1 cellular context compared by ENCODE assay signal in the genomic region with DNA sequence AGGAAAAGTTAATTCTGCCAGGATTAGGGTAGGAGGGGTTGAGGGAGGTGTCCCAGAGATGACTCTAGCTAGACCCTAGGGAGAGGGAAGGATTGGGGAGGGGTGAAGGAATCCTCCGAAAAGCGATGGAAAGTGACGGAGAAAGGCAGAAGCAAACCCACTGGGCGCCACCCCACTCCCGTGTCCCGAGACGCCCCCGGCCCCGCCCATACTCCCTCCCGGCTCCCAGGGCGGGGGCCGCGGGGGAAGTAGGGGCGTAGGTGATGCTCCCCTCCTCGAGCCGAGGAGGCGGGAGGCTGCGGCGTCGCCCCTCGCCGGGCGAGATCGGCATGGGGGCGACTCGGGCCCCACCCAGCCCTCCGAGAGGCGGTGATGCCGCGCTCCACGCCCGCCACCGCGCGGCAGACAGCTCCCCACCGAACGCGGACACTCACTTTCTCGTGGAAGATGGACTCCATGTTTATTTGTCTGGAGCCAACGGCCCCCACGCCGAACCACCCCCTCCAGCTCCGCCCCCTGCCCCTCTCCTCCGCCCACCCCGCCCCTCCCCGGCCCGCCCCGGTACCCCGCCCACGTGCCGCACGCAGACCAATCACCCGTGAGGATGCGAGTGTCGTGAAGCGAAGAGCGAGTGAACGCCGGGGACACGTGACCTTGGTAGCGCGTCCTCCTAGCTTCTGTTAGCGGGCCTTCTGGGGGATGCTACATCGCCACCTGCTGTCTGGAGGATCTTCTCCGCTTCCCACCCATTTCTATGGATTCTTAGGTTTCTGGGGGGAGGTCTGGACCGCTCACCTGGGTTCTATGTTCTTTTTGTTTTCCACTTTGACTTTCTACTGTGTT.
TF ChIP-seq lines count a peak whose summit lies in the region.

A gene (minus strand): TSS at position 488 of the 843 bp plus-strand sequence. CDS start 30 bp downstream, at position 458.

TF ChIP-seq in K562, 482 proteins besides CTCF, POLR2A, EP300 and RAD21 (continued from another document and continues in another):
- TF ChIP-seq, protein P1, sequence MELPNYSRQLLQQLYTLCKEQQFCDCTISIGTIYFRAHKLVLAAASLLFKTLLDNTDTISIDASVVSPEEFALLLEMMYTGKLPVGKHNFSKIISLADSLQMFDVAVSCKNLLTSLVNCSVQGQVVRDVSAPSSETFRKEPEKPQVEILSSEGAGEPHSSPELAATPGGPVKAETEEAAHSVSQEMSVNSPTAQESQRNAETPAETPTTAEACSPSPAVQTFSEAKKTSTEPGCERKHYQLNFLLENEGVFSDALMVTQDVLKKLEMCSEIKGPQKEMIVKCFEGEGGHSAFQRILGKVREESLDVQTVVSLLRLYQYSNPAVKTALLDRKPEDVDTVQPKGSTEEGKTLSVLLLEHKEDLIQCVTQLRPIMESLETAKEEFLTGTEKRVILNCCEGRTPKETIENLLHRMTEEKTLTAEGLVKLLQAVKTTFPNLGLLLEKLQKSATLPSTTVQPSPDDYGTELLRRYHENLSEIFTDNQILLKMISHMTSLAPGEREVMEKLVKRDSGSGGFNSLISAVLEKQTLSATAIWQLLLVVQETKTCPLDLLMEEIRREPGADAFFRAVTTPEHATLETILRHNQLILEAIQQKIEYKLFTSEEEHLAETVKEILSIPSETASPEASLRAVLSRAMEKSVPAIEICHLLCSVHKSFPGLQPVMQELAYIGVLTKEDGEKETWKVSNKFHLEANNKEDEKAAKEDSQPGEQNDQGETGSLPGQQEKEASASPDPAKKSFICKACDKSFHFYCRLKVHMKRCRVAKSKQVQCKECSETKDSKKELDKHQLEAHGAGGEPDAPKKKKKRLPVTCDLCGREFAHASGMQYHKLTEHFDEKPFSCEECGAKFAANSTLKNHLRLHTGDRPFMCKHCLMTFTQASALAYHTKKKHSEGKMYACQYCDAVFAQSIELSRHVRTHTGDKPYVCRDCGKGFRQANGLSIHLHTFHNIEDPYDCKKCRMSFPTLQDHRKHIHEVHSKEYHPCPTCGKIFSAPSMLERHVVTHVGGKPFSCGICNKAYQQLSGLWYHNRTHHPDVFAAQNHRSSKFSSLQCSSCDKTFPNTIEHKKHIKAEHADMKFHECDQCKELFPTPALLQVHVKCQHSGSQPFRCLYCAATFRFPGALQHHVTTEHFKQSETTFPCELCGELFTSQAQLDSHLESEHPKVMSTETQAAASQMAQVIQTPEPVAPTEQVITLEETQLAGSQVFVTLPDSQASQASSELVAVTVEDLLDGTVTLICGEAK (IDR thresholded peaks at IDR 0.05) = no peak
- TF ChIP-seq, protein P1 (CRISPR knock-in tag; IDR thresholded peaks at IDR 0.05) = no peak
- no peak for TF ChIP-seq NEUROD1 (IDR thresholded peaks at IDR 0.05; ENCODE audit: borderline replicate concordance, low read depth, low read length, partially characterized antibody)
- TF ChIP-seq ZNF79 (CRISPR knock-in tag; IDR thresholded peaks at IDR 0.05; ENCODE audit: low read depth) = no peak
- TF ChIP-seq STAT5A (IDR thresholded peaks at IDR 0.05; ENCODE audit: borderline replicate concordance, low read length) = no peak
- TF ChIP-seq CBFA2T3 (IDR thresholded peaks at IDR 0.05) = no peak
- peak; percentile 83 for TF ChIP-seq TOE1 (IDR thresholded peaks at IDR 0.05; ENCODE audit: borderline replicate concordance)
- TF ChIP-seq TOE1 (CRISPR knock-in tag; IDR thresholded peaks at IDR 0.05; ENCODE audit: borderline replicate concordance, low read depth) = no peak
- no peak for TF ChIP-seq NFE2 (IDR thresholded peaks at IDR 0.05; ENCODE audit: low read depth)
- no peak for TF ChIP-seq TEAD4 (IDR thresholded peaks at IDR 0.05; ENCODE audit: low read length)
- TF ChIP-seq TEAD4 (CRISPR knock-in tag; IDR thresholded peaks at IDR 0.05; ENCODE audit: borderline replicate concordance) = no peak
- TF ChIP-seq CCNT2 (IDR thresholded peaks at IDR 0.05; ENCODE audit: borderline replicate concordance, extremely low read depth, insufficient read length, low read depth, low read length) = peak; percentile 85
- no peak for TF ChIP-seq SIX5 (IDR thresholded peaks at IDR 0.05; ENCODE audit: borderline replicate concordance in 1 of 2, insufficient read depth in 1 of 2, low read depth in 1 of 2, low read length in 2 of 2)
- no peak for TF ChIP-seq CAMTA2 (CRISPR knock-in tag; conservative IDR thresholded peaks at IDR 0.05)
- TF ChIP-seq TAF1 (IDR thresholded peaks at IDR 0.05; ENCODE audit: control insufficient read depth, extremely low read depth, insufficient read depth, low read length, severe bottlenecking) = no peak
- peak; percentile 52 for TF ChIP-seq L3MBTL2 (IDR thresholded peaks at IDR 0.05)
- no peak for TF ChIP-seq ZNF586 (CRISPR knock-in tag; conservative IDR thresholded peaks at IDR 0.05)
- no peak for TF ChIP-seq SNRNP70 (optimal IDR thresholded peaks at IDR 0.05; ENCODE audit: low read depth, low read length)
- TF ChIP-seq ETV1 (tag; conservative IDR thresholded peaks at IDR 0.05; ENCODE audit: low read depth) = no peak
- TF ChIP-seq RBBP5 (IDR thresholded peaks at IDR 0.05; ENCODE audit: borderline replicate concordance, insufficient read depth, low read length, poor library complexity, severe bottlenecking) = peak; percentile 75
- no peak for TF ChIP-seq ZFPM2 (CRISPR knock-in tag; IDR thresholded peaks at IDR 0.05)
- no peak for TF ChIP-seq HDAC6 (IDR thresholded peaks at IDR 0.05; ENCODE audit: low read depth, low read length)
- no peak for TF ChIP-seq ZNF253 (CRISPR knock-in tag; conservative IDR thresholded peaks at IDR 0.05)
- no peak for TF ChIP-seq ZNF274 (IDR thresholded peaks at IDR 0.05; ENCODE audit: borderline replicate concordance, low read depth, low read length)
- TF ChIP-seq BACH1 (tag; IDR thresholded peaks at IDR 0.05) = no peak
- no peak for TF ChIP-seq BDP1 (IDR thresholded peaks at IDR 0.05; ENCODE audit: insufficient read depth, insufficient read length)
- TF ChIP-seq, protein P2, sequence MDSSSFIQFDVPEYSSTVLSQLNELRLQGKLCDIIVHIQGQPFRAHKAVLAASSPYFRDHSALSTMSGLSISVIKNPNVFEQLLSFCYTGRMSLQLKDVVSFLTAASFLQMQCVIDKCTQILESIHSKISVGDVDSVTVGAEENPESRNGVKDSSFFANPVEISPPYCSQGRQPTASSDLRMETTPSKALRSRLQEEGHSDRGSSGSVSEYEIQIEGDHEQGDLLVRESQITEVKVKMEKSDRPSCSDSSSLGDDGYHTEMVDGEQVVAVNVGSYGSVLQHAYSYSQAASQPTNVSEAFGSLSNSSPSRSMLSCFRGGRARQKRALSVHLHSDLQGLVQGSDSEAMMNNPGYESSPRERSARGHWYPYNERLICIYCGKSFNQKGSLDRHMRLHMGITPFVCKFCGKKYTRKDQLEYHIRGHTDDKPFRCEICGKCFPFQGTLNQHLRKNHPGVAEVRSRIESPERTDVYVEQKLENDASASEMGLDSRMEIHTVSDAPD (CRISPR knock-in tag; IDR thresholded peaks at IDR 0.05) = no peak
- TF ChIP-seq TAL1 (IDR thresholded peaks at IDR 0.05) = no peak
- TF ChIP-seq TEAD1 (CRISPR knock-in tag; IDR thresholded peaks at IDR 0.05) = no peak
- TF ChIP-seq SMARCA4 (IDR thresholded peaks at IDR 0.05) = no peak
- no peak for TF ChIP-seq ZSCAN32 (CRISPR knock-in tag; IDR thresholded peaks at IDR 0.05)
- TF ChIP-seq, protein P3, sequence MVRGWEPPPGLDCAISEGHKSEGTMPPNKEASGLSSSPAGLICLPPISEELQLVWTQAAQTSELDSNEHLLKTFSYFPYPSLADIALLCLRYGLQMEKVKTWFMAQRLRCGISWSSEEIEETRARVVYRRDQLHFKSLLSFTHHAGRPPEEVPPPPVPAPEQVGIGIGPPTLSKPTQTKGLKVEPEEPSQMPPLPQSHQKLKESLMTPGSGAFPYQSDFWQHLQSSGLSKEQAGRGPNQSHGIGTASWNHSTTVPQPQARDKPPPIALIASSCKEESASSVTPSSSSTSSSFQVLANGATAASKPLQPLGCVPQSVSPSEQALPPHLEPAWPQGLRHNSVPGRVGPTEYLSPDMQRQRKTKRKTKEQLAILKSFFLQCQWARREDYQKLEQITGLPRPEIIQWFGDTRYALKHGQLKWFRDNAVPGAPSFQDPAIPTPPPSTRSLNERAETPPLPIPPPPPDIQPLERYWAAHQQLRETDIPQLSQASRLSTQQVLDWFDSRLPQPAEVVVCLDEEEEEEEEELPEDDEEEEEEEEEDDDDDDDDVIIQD (CRISPR knock-in tag; IDR thresholded peaks at IDR 0.05) = no peak
- TF ChIP-seq ZNF146 (CRISPR knock-in tag; IDR thresholded peaks at IDR 0.05; ENCODE audit: unreplicated experiment) = no peak
- TF ChIP-seq, protein P4, sequence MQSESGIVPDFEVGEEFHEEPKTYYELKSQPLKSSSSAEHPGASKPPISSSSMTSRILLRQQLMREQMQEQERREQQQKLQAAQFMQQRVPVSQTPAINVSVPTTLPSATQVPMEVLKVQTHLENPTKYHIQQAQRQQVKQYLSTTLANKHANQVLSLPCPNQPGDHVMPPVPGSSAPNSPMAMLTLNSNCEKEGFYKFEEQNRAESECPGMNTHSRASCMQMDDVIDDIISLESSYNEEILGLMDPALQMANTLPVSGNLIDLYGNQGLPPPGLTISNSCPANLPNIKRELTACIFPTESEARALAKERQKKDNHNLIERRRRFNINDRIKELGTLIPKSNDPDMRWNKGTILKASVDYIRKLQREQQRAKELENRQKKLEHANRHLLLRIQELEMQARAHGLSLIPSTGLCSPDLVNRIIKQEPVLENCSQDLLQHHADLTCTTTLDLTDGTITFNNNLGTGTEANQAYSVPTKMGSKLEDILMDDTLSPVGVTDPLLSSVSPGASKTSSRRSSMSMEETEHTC (IDR thresholded peaks at IDR 0.05) = no peak; the same call in 1 of the 2 replicates
- TF ChIP-seq PHF21A (IDR thresholded peaks at IDR 0.05; ENCODE audit: borderline replicate concordance, low read depth) = no peak
- no peak for TF ChIP-seq CHCHD3 (CRISPR knock-in tag; IDR thresholded peaks at IDR 0.05)
- no peak for TF ChIP-seq C11orf30 (IDR thresholded peaks at IDR 0.05; ENCODE audit: low read depth)
- no peak for TF ChIP-seq LEF1 (IDR thresholded peaks at IDR 0.05)
- TF ChIP-seq HDGF (IDR thresholded peaks at IDR 0.05) = no peak
- TF ChIP-seq DPF2 (IDR thresholded peaks at IDR 0.05) = no peak
- TF ChIP-seq ZKSCAN8 (CRISPR knock-in tag; IDR thresholded peaks at IDR 0.05) = no peak
- TF ChIP-seq FOS (IDR thresholded peaks at IDR 0.05; ENCODE audit: extremely low read depth, insufficient read length) = peak; percentile 48
- no peak for TF ChIP-seq ZNF224 (CRISPR knock-in tag; IDR thresholded peaks at IDR 0.05)
- no peak for TF ChIP-seq ZNF175 (CRISPR knock-in tag; IDR thresholded peaks at IDR 0.05; ENCODE audit: low read depth)
- TF ChIP-seq NR3C1 (CRISPR knock-in tag; IDR thresholded peaks at IDR 0.05) = no peak
- no peak for TF ChIP-seq ETV6 (IDR thresholded peaks at IDR 0.05; ENCODE audit: borderline replicate concordance in 1 of 2, low read depth in 2 of 2, low read length in 1 of 2)
- no peak for TF ChIP-seq ETV6 (CRISPR knock-in tag; IDR thresholded peaks at IDR 0.05; ENCODE audit: borderline replicate concordance)
- TF ChIP-seq ZNF764 (CRISPR knock-in tag; IDR thresholded peaks at IDR 0.05; ENCODE audit: low read depth) = no peak
- no peak for TF ChIP-seq ESRRA (IDR thresholded peaks at IDR 0.05; ENCODE audit: borderline replicate concordance, low read depth)
- TF ChIP-seq ZNF644 (tag; IDR thresholded peaks at IDR 0.05; ENCODE audit: low read depth) = no peak
- no peak for TF ChIP-seq RBM15 (IDR thresholded peaks at IDR 0.05; ENCODE audit: insufficient read depth, low read length)
- no peak for TF ChIP-seq NCOA2 (IDR thresholded peaks at IDR 0.05; ENCODE audit: partially characterized antibody in 2 of 2)
- TF ChIP-seq ARID2 (IDR thresholded peaks at IDR 0.05) = no peak
- TF ChIP-seq NCOA6 (IDR thresholded peaks at IDR 0.05) = no peak
- TF ChIP-seq PRPF4 (IDR thresholded peaks at IDR 0.05; ENCODE audit: insufficient read depth, low read depth, low read length, poor library complexity, severe bottlenecking) = no peak
- TF ChIP-seq POLR3G (IDR thresholded peaks at IDR 0.05; ENCODE audit: extremely low read depth, insufficient read length, insufficient replicate concordance) = no peak
- TF ChIP-seq SUPT5H (IDR thresholded peaks at IDR 0.05) = peak; percentile 69
- no peak for TF ChIP-seq STAT5B (CRISPR knock-in tag; IDR thresholded peaks at IDR 0.05)
- TF ChIP-seq JUN (IDR thresholded peaks at IDR 0.05; ENCODE audit: borderline replicate concordance, low read depth, low read length) = 0 out of 2 replicates have a peak, but pooled peaks have one; percentile 11
- TF ChIP-seq JUN (CRISPR knock-in tag; IDR thresholded peaks at IDR 0.05; ENCODE audit: borderline replicate concordance) = no peak
- TF ChIP-seq PRMT5 (CRISPR knock-in tag; IDR thresholded peaks at IDR 0.05) = no peak
- TF ChIP-seq ZNF830 (CRISPR knock-in tag; IDR thresholded peaks at IDR 0.05) = no peak
- TF ChIP-seq ZNF785 (CRISPR knock-in tag; IDR thresholded peaks at IDR 0.05) = no peak
- TF ChIP-seq PHTF2 (CRISPR knock-in tag; IDR thresholded peaks at IDR 0.05) = no peak
- TF ChIP-seq CHD4 (IDR thresholded peaks at IDR 0.05; ENCODE audit: insufficient read depth, insufficient replicate concordance, low read depth, low read length, poor library complexity, severe bottlenecking) = no peak
- peak; percentile 64 for TF ChIP-seq TBP (optimal IDR thresholded peaks at IDR 0.05; ENCODE audit: low read depth, low read length)
- no peak for TF ChIP-seq ZNF263 (CRISPR knock-in tag; IDR thresholded peaks at IDR 0.05; ENCODE audit: borderline replicate concordance)
- TF ChIP-seq NFIC (IDR thresholded peaks at IDR 0.05) = no peak
- TF ChIP-seq PTTG1 (tag; IDR thresholded peaks at IDR 0.05; ENCODE audit: low read depth) = no peak
